ENCODE assay signal across 21 cellular contexts in the genomic region with DNA sequence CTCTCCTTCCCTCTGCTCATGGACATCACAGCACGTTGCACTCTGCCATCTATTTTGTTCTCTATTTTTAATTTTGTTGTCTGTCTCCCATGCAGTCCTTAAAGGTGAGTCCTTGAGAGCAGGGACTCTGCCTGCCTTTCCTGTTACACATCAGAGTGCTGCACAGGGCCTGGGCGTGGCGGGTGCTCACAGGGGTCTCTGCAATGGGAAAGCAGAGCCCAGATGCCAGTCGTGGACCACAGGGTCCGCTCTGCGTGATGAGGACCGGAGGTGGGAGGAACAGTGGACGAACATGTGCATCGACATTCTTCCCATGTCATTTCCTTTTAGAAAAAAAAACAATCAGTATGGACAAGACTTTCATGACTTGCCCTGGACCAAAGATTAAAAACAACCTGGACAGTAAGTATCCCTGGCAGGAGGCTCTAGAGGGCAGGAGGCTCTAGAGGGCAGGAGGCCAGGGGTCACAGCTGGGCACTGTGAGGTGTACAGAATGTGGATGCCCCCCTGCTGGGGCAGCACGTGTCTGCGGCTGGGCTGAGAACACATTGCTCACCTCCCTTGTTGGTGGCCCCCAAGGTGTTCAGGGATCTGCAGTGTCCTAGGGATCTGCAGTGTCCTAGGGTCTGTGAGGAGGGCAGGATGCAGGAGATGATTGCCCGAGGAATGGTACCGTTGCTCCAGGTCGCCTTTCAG. TPM values are rescaled to one million over a fixed set of nuclear protein-coding genes. Genes with fewer than 3 reads are reported as not detected.
A peak's percentile ranks its signal among the peaks of the same experiment; 100 is the strongest.
DNase-seq lines count a peak whose midpoint lies in the region; ATAC-seq, FAIRE-seq and TF ChIP-seq lines count a peak whose summit lies in the region.
"Had no signal": no experiment of that assay in that cellular context is flagged by ENCODE, and none has a peak within 500 bp of the region (broad histone marks: within the 10 kb centered on the region; RNA-seq: fewer than 3 reads in every experiment).

No MANE protein-coding gene starts in this region.

- H3K79me2 ChIP-seq in PC-9 (ENCODE audit: low read depth) (peaks cover 5% of the 10 kb centered on the region; the same call in 1 of the 2 replicates), endothelial cell of umbilical vein (ENCODE audit: control insufficient read depth, insufficient read depth, low read length) (no peaks in the 10 kb centered on the region)

- H3K4me1 Mint-ChIP-seq in CD4-positive, alpha-beta memory T cell: no peaks in the 10 kb centered on the region
- H3K4me1 Mint-ChIP-seq in activated naive CD8-positive, alpha-beta T cell treated with anti-CD3 and anti-CD28 coated beads for 36 hours: no peaks in the 10 kb centered on the region

- peak overlapping the region; percentile 39; the same call in 1 of the 2 replicates for H3K27ac ChIP-seq in PC-9
- H3K27ac ChIP-seq in endothelial cell of umbilical vein (ENCODE audit: insufficient read depth, low read depth, low read length): peak overlapping the region; percentile 60
- H3K27ac ChIP-seq in spleen: no peak overlapping the region
- no peak overlapping the region for H3K27ac ChIP-seq in CD4-positive, alpha-beta memory T cell (ENCODE audit: low read depth, low read length)
- H3K27ac ChIP-seq: C4-2B, GM23248, Peyer's patch had no signal

- TF ChIP-seq CTCF in PC-9 (conservative IDR thresholded peaks at IDR 0.05) (no peak), endothelial cell of umbilical vein (IDR thresholded peaks at IDR 0.05; ENCODE audit: extremely low read depth in 1 of 2, insufficient read depth in 1 of 2, low read depth in 1 of 2, low read length in 2 of 2) (no peak), spleen (IDR thresholded peaks at IDR 0.05 in 8 of 11, conservative IDR thresholded peaks at IDR 0.05 in 3 of 11) (no peak)

- H3K27me3 Mint-ChIP-seq in CD4-positive, alpha-beta memory T cell: no peaks in the 10 kb centered on the region
- H3K27me3 Mint-ChIP-seq in activated naive CD8-positive, alpha-beta T cell treated with anti-CD3 and anti-CD28 coated beads for 36 hours: no peaks in the 10 kb centered on the region

- H3K9me2 ChIP-seq in PC-9 (ENCODE audit: insufficient read depth): no peaks in the 10 kb centered on the region

- 73 to 86% (median 83%) methylated on average over 14 of the region's 14 CpGs for WGBS in spleen, 5 donors

- no peaks in the 10 kb centered on the region for H3K9me1 ChIP-seq in endothelial cell of umbilical vein (replicated peaks; ENCODE audit: control insufficient read depth, extremely low read depth, insufficient read depth, low read length)

- no TSS peak for BruUV-seq in PC-9 (replicated peaks; lab: Mats Ljungman, UMichigan)
- no TSS peak for BruUV-seq in endothelial cell of umbilical vein (replicated peaks; lab: Mats Ljungman, UMichigan)

- dilution Hi-C loops in endothelial cell of umbilical vein (cut with MboI; ENCODE audit: extremely low pct_ligation_motif_present, low sequenced_read_pairs): no loop called here

- H3K4me1 ChIP-seq in PC-9 (replicated peaks; ENCODE audit: insufficient read depth) (peaks cover 60% of the 10 kb centered on the region), endothelial cell of umbilical vein (ENCODE audit: control insufficient read depth, extremely low read depth, insufficient read depth, low read length) (peaks cover 15% of the 10 kb centered on the region), spleen (peaks cover 0 to 6% (median 0%) of the 10 kb centered on the region in 6 donors)
- no peaks in the 10 kb centered on the region for H3K4me1 ChIP-seq in CD4-positive, alpha-beta memory T cell (ENCODE audit: insufficient read depth, low read length)
- H3K4me1 ChIP-seq: HAP-1, Peyer's patch had no signal

- intact Hi-C loops in PC-9 (cut with micrococcal nuclease; ENCODE audit: unreplicated experiment): no loop called here
- intact Hi-C loops in endothelial cell of umbilical vein (cut with micrococcal nuclease): loop anchor here (1.0 kb wide), 1 partner anchor 29 kb away; the partner anchor contains the start of gene ZNF488
- intact Hi-C loops in spleen (cut with DNase I; ENCODE audit: low total_unique reads): no loop called here
- intact Hi-C loops in CD4-positive, alpha-beta memory T cell (cut with micrococcal nuclease): no loop called here

- DNase-seq in D341Med (ENCODE audit: low spot score): peak; percentile 20
- DNase-seq in PC-9: no peak
- peak; percentile 20 for DNase-seq in endothelial cell of umbilical vein (ENCODE audit: low read depth, low spot score)
- DNase-seq in spleen: peak; percentile 59
- no peak for DNase-seq in CD4-positive, alpha-beta memory T cell
- DNase-seq in activated naive CD8-positive, alpha-beta T cell treated with anti-CD3 and anti-CD28 coated beads for 36 hours: no peak
- DNase-seq: ACHN, GDM1, MM.1S, NCI-H1092, NCI-H146, NCI-H2081, NCI-H2171 treated with DMSO at 0.1 percent for 48 hours, NCI-H446, NCI-H526 treated with DMSO at 0.1 percent for 48 hours had no signal

- no peak overlapping the region for H3K4me3 Mint-ChIP-seq in CD4-positive, alpha-beta memory T cell
- no peak overlapping the region for H3K4me3 Mint-ChIP-seq in activated naive CD8-positive, alpha-beta T cell treated with anti-CD3 and anti-CD28 coated beads for 36 hours

- H3K9me3 Mint-ChIP-seq in CD4-positive, alpha-beta memory T cell: no peaks in the 10 kb centered on the region
- no peaks in the 10 kb centered on the region for H3K9me3 Mint-ChIP-seq in activated naive CD8-positive, alpha-beta T cell treated with anti-CD3 and anti-CD28 coated beads for 36 hours

- H2AFZ ChIP-seq in PC-9 (no peak overlapping the region), endothelial cell of umbilical vein (ENCODE audit: low read depth, low read length) (peak overlapping the region; percentile 25)
- H2AFZ ChIP-seq: GM23248 had no signal

- no peak for TF ChIP-seq POLR2A in endothelial cell of umbilical vein (IDR thresholded peaks at IDR 0.05; ENCODE audit: low read depth, low read length)
- TF ChIP-seq POLR2A in spleen (IDR thresholded peaks at IDR 0.05): no peak

- H3F3A ChIP-seq in PC-9 (ENCODE audit: insufficient read depth, low read depth): peaks cover 33% of the 10 kb centered on the region

- H4K20me1 ChIP-seq in PC-9 (ENCODE audit: insufficient read depth): no peaks in the 10 kb centered on the region
- H4K20me1 ChIP-seq in endothelial cell of umbilical vein (replicated peaks; ENCODE audit: control insufficient read depth, extremely low read depth, insufficient read depth, low read length): no peaks in the 10 kb centered on the region

- H3K4me2 ChIP-seq in PC-9 (peak overlapping the region; percentile 49), endothelial cell of umbilical vein (ENCODE audit: insufficient read depth, low read length) (peak overlapping the region; percentile 27)

- H3K27ac Mint-ChIP-seq in CD4-positive, alpha-beta memory T cell: no peak overlapping the region
- no peak overlapping the region for H3K27ac Mint-ChIP-seq in activated naive CD8-positive, alpha-beta T cell treated with anti-CD3 and anti-CD28 coated beads for 36 hours

- CTCF ChIA-PET in PC-9 (lab: Charles Lee) (no interaction called here), endothelial cell of umbilical vein (lab: Charles Lee) (no interaction called here)
- CTCF ChIA-PET in CD4-positive, alpha-beta memory T cell (lab: Charles Lee; ENCODE audit: partially characterized antibody): no interaction called here

- no peaks in the 10 kb centered on the region for H3K36me3 ChIP-seq in PC-9 (ENCODE audit: low read depth)
- H3K36me3 ChIP-seq in endothelial cell of umbilical vein (ENCODE audit: control insufficient read depth in 2 of 2, extremely low read depth in 1 of 2, insufficient read depth in 2 of 2, low read length in 2 of 2): no peaks in the 10 kb centered on the region
- H3K36me3 ChIP-seq in spleen: no peaks in the 10 kb centered on the region
- no peaks in the 10 kb centered on the region for H3K36me3 ChIP-seq in CD4-positive, alpha-beta memory T cell (ENCODE audit: insufficient read depth, low read length)
- H3K36me3 ChIP-seq: HAP-1, Peyer's patch had no signal

- H3K9ac ChIP-seq in endothelial cell of umbilical vein (replicated peaks; ENCODE audit: extremely low read depth, insufficient read depth, low read length): no peak overlapping the region
- H3K9ac ChIP-seq: GM23248 had no signal

- no peak for FAIRE-seq in endothelial cell of umbilical vein (lab: Jason Lieb, UNC)

- no peaks in the 10 kb centered on the region for H3K9me3 ChIP-seq in PC-9 (ENCODE audit: insufficient read depth, low read depth)
- H3K9me3 ChIP-seq in endothelial cell of umbilical vein (replicated peaks; ENCODE audit: control insufficient read depth, insufficient read depth, low read length): no peaks in the 10 kb centered on the region
- H3K9me3 ChIP-seq in spleen: no peaks in the 10 kb centered on the region
- H3K9me3 ChIP-seq in CD4-positive, alpha-beta memory T cell (ENCODE audit: control insufficient read depth in 1 of 2, low read length in 2 of 2): no peaks in the 10 kb centered on the region
- H3K9me3 ChIP-seq: HAP-1, Peyer's patch had no signal

- no peaks in the 10 kb centered on the region for H3K36me3 Mint-ChIP-seq in CD4-positive, alpha-beta memory T cell
- no peaks in the 10 kb centered on the region for H3K36me3 Mint-ChIP-seq in activated naive CD8-positive, alpha-beta T cell treated with anti-CD3 and anti-CD28 coated beads for 36 hours

- no peak for ATAC-seq in GM21737 (IDR thresholded peaks at IDR 0.05; ENCODE audit: unreplicated experiment)
- ATAC-seq: Right ventricle myocardium inferior had no signal

- H3K4me3 ChIP-seq in PC-9 (no peak overlapping the region), endothelial cell of umbilical vein (replicated peaks in 1 of 3; ENCODE audit: insufficient read depth in 1 of 3, low read depth in 1 of 3, low read length in 3 of 3) (no peak overlapping the region), spleen (no peak overlapping the region)
- H3K4me3 ChIP-seq in CD4-positive, alpha-beta memory T cell (ENCODE audit: low read length in 2 of 2): no peak overlapping the region
- H3K4me3 ChIP-seq: GM23248, HAP-1, Peyer's patch had no signal

- H3K27me3 ChIP-seq in PC-9 (ENCODE audit: insufficient read depth, low read depth): no peaks in the 10 kb centered on the region
- H3K27me3 ChIP-seq in endothelial cell of umbilical vein (ENCODE audit: control insufficient read depth in 2 of 2, insufficient read depth in 2 of 2, low read length in 2 of 2): no peaks in the 10 kb centered on the region
- H3K27me3 ChIP-seq in spleen (replicated peaks in 1 of 7): peaks cover 0 to 6% (median 0%) of the 10 kb centered on the region in 7 donors
- no peaks in the 10 kb centered on the region for H3K27me3 ChIP-seq in CD4-positive, alpha-beta memory T cell (ENCODE audit: insufficient read depth, low read length)
- H3K27me3 ChIP-seq: Peyer's patch had no signal

- POLR2A ChIA-PET in PC-9 (lab: Charles Lee; ENCODE audit: unreplicated experiment): no interaction called here
- POLR2A ChIA-PET in endothelial cell of umbilical vein (lab: Charles Lee): no interaction called here
- POLR2A ChIA-PET in CD4-positive, alpha-beta memory T cell (lab: Charles Lee; ENCODE audit: partially characterized antibody): no interaction called here

RNA-seq across cellular contexts. Expression of gene ZNF488, which starts 29.6 kb away (rescaled TPM):
- total RNA-seq in PC-9 (2021) (11.4 and 18.1 TPM in 2 replicates), endothelial cell of umbilical vein (0.28 and 0.38 TPM in 2 replicates), spleen (under 1 TPM in 3 of 7 donors, not detected in 4; 0.09 to 0.26 (median 0.13) TPM)
- polyA plus RNA-seq in endothelial cell of umbilical vein (0.14 and 0.21 TPM in 2 replicates), spleen (under 1 TPM in 1 of 3 donors, not detected in 2; 0.02 TPM)
- polyA plus RNA-seq in endothelial cell of umbilical vein (2011; cell fraction: cytosol; rRNA removed): 0.16 and 0.19 TPM in 2 replicates
- polyA plus RNA-seq in endothelial cell of umbilical vein (2011; cell fraction: nucleus; rRNA removed): 0.14 TPM in 1 of 2 replicates, not detected in the other
- 0.15 TPM in 1 of 2 replicates, not detected in the other for polyA plus RNA-seq in endothelial cell of umbilical vein (2012)
- polyA minus RNA-seq in endothelial cell of umbilical vein: 0.08 and 0.41 TPM in 2 replicates
- polyA minus RNA-seq in endothelial cell of umbilical vein (2011; cell fraction: cytosol; rRNA and poly(A)+ RNA removed): 0.61 TPM
- 0.14 TPM in 1 of 2 replicates, not detected in the other for polyA minus RNA-seq in endothelial cell of umbilical vein (2011; cell fraction: nucleus; rRNA and poly(A)+ RNA removed)
- total RNA-seq in CD4-positive, alpha-beta memory T cell: not detected
- polyA plus RNA-seq in CD4-positive, alpha-beta memory T cell: under 1 TPM in 1 of 2 donors, not detected in 1; 0.20 TPM
- under 1 TPM; 0.33 to 0.50 TPM for total RNA-seq in activated naive CD8-positive, alpha-beta T cell treated with anti-CD3 and anti-CD28 coated beads for 36 hours
- total RNA-seq: GM23248, Right ventricle myocardium inferior had no signal

Comparison
In these comparisons a context has a peak if more than half of its experiments do, and no peak if none do; other contexts are left out.
1. DNase-seq: peak in D341Med (single experiment), endothelial cell of umbilical vein (single experiment) and spleen (single experiment); none in PC-9 (0 of 2), CD4-positive, alpha-beta memory T cell (0 of 5) and activated naive CD8-positive, alpha-beta T cell treated with anti-CD3 and anti-CD28 coated beads for 36 hours (single experiment).
2. H3K27ac ChIP-seq: peak in PC-9 (single experiment) and endothelial cell of umbilical vein (single experiment); none in spleen (0 of 8) and CD4-positive, alpha-beta memory T cell (single experiment).